ENCODE assay signal across 1 cellular context in genomic region chr16:19959736-19960135, GRCh38.
TF ChIP-seq lines count a peak whose summit lies in the region.

No MANE protein-coding gene starts in this region.

TF ChIP-seq in WTC11, 78 proteins besides CTCF, POLR2A, EP300 and RAD21 (continued from another document):
- TF ChIP-seq ZNF138 (CRISPR knock-in tag; conservative IDR thresholded peaks at IDR 0.05) (no peak), ZMAT4 (CRISPR knock-in tag; IDR thresholded peaks at IDR 0.05) (no peak), CREM (CRISPR knock-in tag; IDR thresholded peaks at IDR 0.05) (no peak), SP1 (CRISPR knock-in tag; conservative IDR thresholded peaks at IDR 0.05) (no peak), EMX1 (CRISPR knock-in tag; IDR thresholded peaks at IDR 0.05) (no peak), CREB1 (CRISPR knock-in tag; IDR thresholded peaks at IDR 0.05) (no peak), ZNF281 (CRISPR knock-in tag; IDR thresholded peaks at IDR 0.05) (no peak), GABPB1 (CRISPR knock-in tag; IDR thresholded peaks at IDR 0.05) (no peak), CDX4 (CRISPR knock-in tag; IDR thresholded peaks at IDR 0.05; ENCODE audit: borderline replicate concordance) (no peak)
TF ChIP-seq in WTC11: peak in this region for 0.
